ENCODE assay signal across 1 cellular context in genomic region chr10:114526497-114527238, GRCh38.
TF ChIP-seq lines count a peak whose summit lies in the region.

No MANE protein-coding gene starts in this region.

TF ChIP-seq in HCT116, 20 proteins besides CTCF, POLR2A, EP300 and RAD21 (continued from another document):
- TF ChIP-seq YY1 (IDR thresholded peaks at IDR 0.05; ENCODE audit: extremely low read depth, insufficient replicate concordance, low read depth, low read length) (peak; percentile 65), EZH2phosphoT487 (IDR thresholded peaks at IDR 0.05; ENCODE audit: borderline replicate concordance) (no peak), SP1 (IDR thresholded peaks at IDR 0.05; ENCODE audit: low read depth) (peak; percentile 70), JUND (IDR thresholded peaks at IDR 0.05) (peak; percentile 83), CEBPB (IDR thresholded peaks at IDR 0.05; ENCODE audit: low read depth) (no peak)
